In the genomic region with DNA sequence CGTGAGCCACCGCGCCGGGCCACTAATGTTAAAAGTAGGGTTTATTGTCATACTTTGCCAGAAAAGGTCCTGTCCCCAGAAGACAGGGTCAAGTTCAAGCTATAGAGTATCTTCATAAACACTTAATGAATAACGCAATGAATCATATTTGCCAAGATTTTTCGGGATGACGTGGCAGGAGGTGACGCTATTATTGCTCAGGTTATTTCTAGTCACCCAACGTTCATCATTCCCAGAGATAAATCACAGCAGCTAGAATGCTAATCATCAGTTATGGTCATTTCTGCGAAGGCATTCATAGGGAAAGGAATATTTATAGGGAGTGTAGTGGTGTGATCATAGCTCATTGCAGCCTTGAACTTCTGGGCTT, we compare ENCODE assay signal across 26 cellular contexts. TPM values are rescaled to one million over a fixed set of nuclear protein-coding genes. Genes with fewer than 3 reads are reported as not detected.
DNase-seq lines count a peak whose midpoint lies in the region; ATAC-seq, FAIRE-seq and TF ChIP-seq lines count a peak whose summit lies in the region.
"Had no signal": no experiment of that assay in that cellular context is flagged by ENCODE, and none has a peak within 500 bp of the region (broad histone marks: within the 10 kb centered on the region; RNA-seq: fewer than 3 reads in every experiment).

No MANE protein-coding gene starts in this region.

- H3K9me3 ChIP-seq in HepG2 (ENCODE audit: low read length): no peaks in the 10 kb centered on the region
- H3K9me3 ChIP-seq in right lobe of liver: no peaks in the 10 kb centered on the region
- H3K9me3 ChIP-seq in Peyer's patch: no peaks in the 10 kb centered on the region
- H3K9me3 ChIP-seq: uterus had no signal

- no peak overlapping the region for H3K4me3 ChIP-seq in HepG2 (replicated peaks in 1 of 3; ENCODE audit: insufficient read depth in 1 of 3, low read depth in 2 of 3, low read length in 3 of 3)
- no peak overlapping the region for H3K4me3 ChIP-seq in right lobe of liver
- H3K4me3 ChIP-seq in Peyer's patch: peak overlapping the region in 2 of 4 donors; percentile 50 to 53
- H3K4me3 ChIP-seq: BLaER1, SK-N-MC, uterus had no signal

- H3K27me3 ChIP-seq in HepG2 (ENCODE audit: control insufficient read depth in 1 of 2, insufficient read depth in 2 of 2, low read length in 2 of 2): peaks cover 1 to 9% of the 10 kb centered on the region in 2 experiments; a peak in 2 of 5 replicates
- H3K27me3 ChIP-seq in right lobe of liver: no peaks in the 10 kb centered on the region
- no peaks in the 10 kb centered on the region for H3K27me3 ChIP-seq in Peyer's patch
- H3K27me3 ChIP-seq: BLaER1, uterus had no signal

- no peaks in the 10 kb centered on the region for H4K20me1 ChIP-seq in HepG2 (ENCODE audit: insufficient read depth, low read length)
- H4K20me1 ChIP-seq: BLaER1 had no signal

- CTCF ChIA-PET in HepG2 (lab: Yijun Ruan, JAX; ENCODE audit: low intra/inter-chr PET ratio, low total read pairs): no interaction called here

- intact Hi-C loops in HepG2 (cut with micrococcal nuclease; ENCODE audit: unreplicated experiment): no loop called here
- intact Hi-C loops in right lobe of liver (cut with DNase I): no loop called here

- no peaks in the 10 kb centered on the region for H3K36me3 ChIP-seq in HepG2 (replicated peaks in 1 of 2; ENCODE audit: control insufficient read depth in 1 of 2, insufficient read depth in 2 of 2, low read length in 2 of 2)
- H3K36me3 ChIP-seq in right lobe of liver: no peaks in the 10 kb centered on the region
- H3K36me3 ChIP-seq in Peyer's patch: no peaks in the 10 kb centered on the region
- H3K36me3 ChIP-seq: BLaER1, uterus had no signal

- H3K79me2 ChIP-seq in HepG2 (ENCODE audit: insufficient read depth, low read length): no peaks in the 10 kb centered on the region

- H3K4me2 ChIP-seq in HepG2 (ENCODE audit: low read depth, low read length): no peak overlapping the region
- H3K4me2 ChIP-seq: BLaER1 had no signal

- ATAC-seq in HepG2 (no peak), right lobe of liver (no peak), GM18511 (IDR thresholded peaks at IDR 0.05; ENCODE audit: unreplicated experiment) (no peak), HG02885 (IDR thresholded peaks at IDR 0.05; ENCODE audit: poor library complexity, unreplicated experiment) (no peak)
- ATAC-seq: activated CD4-positive, CD25-positive, alpha-beta regulatory T cell treated with anti-CD3 and anti-CD28 coated beads, Interleukin-2, amount 50 U/mL, for 24 hours; activated T-cell treated with anti-CD3 and anti-CD28 coated beads, Interleukin-2, amount 50 U/mL, for 72 hours; natural killer cell treated with Interleukin-12 subunit alpha and Interleukin-12 subunit beta and Interleukin-15 and Interleukin-18, amount 100 ng/mL, for 72 hours had no signal

- no peak for TF ChIP-seq RAD21 in HepG2 (CRISPR knock-in tag; IDR thresholded peaks at IDR 0.05)

- FAIRE-seq in HepG2 (lab: Jason Lieb, UNC): no peak
- no peak for FAIRE-seq in urothelium cell line (lab: Jason Lieb, UNC)
- FAIRE-seq: A204.1, GM19239 had no signal

- no peak for TF ChIP-seq POLR2A in HepG2 (IDR thresholded peaks at IDR 0.05; ENCODE audit: insufficient read depth in 1 of 2, low read depth in 2 of 2, low read length in 2 of 2)
- no peak for TF ChIP-seq POLR2A in right lobe of liver (IDR thresholded peaks at IDR 0.05)
- TF ChIP-seq POLR2A in Peyer's patch (IDR thresholded peaks at IDR 0.05): peak in 1 of 2 donors; percentile 82

- no peaks in the 10 kb centered on the region for H3K4me1 ChIP-seq in HepG2 (ENCODE audit: insufficient read depth, low read length)
- peaks cover 0 to 11% (median 4%) of the 10 kb centered on the region in 4 donors for H3K4me1 ChIP-seq in right lobe of liver
- peaks cover 0 to 10% (median 0%) of the 10 kb centered on the region in 4 donors for H3K4me1 ChIP-seq in Peyer's patch
- H3K4me1 ChIP-seq: BLaER1, uterus had no signal

- 72% methylated on average over 10 of the region's 10 CpGs for WGBS in HepG2 (ENCODE audit: low lambda C conversion rate)
- WGBS in right lobe of liver (ENCODE audit: insufficient coverage, low coverage, low lambda C conversion rate, missing lambda C conversion rate): 81% methylated on average over 6 of the region's 10 CpGs

- no peak for TF ChIP-seq EP300 in HepG2 (IDR thresholded peaks at IDR 0.05; ENCODE audit: low read depth in 2 of 2, low read length in 2 of 2)
- no peak for TF ChIP-seq EP300 in HepG2 (CRISPR knock-in tag; IDR thresholded peaks at IDR 0.05; ENCODE audit: borderline replicate concordance)

- H3K27ac ChIP-seq in HepG2 (ENCODE audit: extremely low read length, insufficient read depth, low read length): no peak overlapping the region
- no peak overlapping the region for H3K27ac ChIP-seq in right lobe of liver
- peak overlapping the region in 3 of 4 donors; percentile 43 to 86 (median 80) for H3K27ac ChIP-seq in Peyer's patch
- peak overlapping the region; percentile 71 for H3K27ac ChIP-seq in epithelial cell of prostate
- H3K27ac ChIP-seq: BLaER1, SK-N-MC, uterus had no signal

- POLR2A ChIA-PET in HepG2 (lab: Yijun Ruan, JAX): no interaction called here

- no peak overlapping the region for H2AFZ ChIP-seq in HepG2 (ENCODE audit: low read length)

- TF ChIP-seq CTCF in HepG2 (CRISPR knock-in tag; IDR thresholded peaks at IDR 0.05): no peak
- no peak for TF ChIP-seq CTCF in right lobe of liver (IDR thresholded peaks at IDR 0.05)
- TF ChIP-seq CTCF in Peyer's patch (IDR thresholded peaks at IDR 0.05): no peak

- DNase-seq in HepG2 (ENCODE audit: low spot score) (no peak), right lobe of liver (no peak), Peyer's patch (peak in 1 of 3 donors; percentile 79), epithelial cell of prostate (ENCODE audit: low read depth, low spot score) (peak; percentile 68), urothelium cell line (ENCODE audit: low spot score) (peak; percentile 62)
- DNase-seq in stimulated activated CD4-positive, alpha-beta T cell treated with anti-CD3 and anti-CD28 coated beads, Interleukin-2, amount 100 ng/mL, for 48 hours: no peak
- DNase-seq: activated T-cell treated with anti-CD3 and anti-CD28 coated beads, Interleukin-2, amount 50 U/mL, for 72 hours; foreskin melanocyte; GDM1; GOT3; mesenchymal stem cell; MM.1S; NCI-H187 treated with DMSO at 0.1 percent for 48 hours; posterior cingulate gyrus; stimulated activated CD4-positive, alpha-beta T cell treated with anti-CD3 and anti-CD28 coated beads, Interleukin-4, amount 100 ng/mL, for 24 hours; uterus had no signal

- H3K9ac ChIP-seq in HepG2 (ENCODE audit: insufficient read depth, low read depth, low read length): no peak overlapping the region
- H3K9ac ChIP-seq: BLaER1 had no signal

- in situ Hi-C loops in HepG2 (cut with HindIII; ENCODE audit: extremely low pct_ligation_motif_present, low pct_unique_long_range_greater_than_20kb): no loop called here

- BruUV-seq in HepG2 (replicated peaks; lab: Mats Ljungman, UMichigan): no TSS peak

TF ChIP-seq in HepG2, 621 proteins besides CTCF, POLR2A, EP300 and RAD21:
- TF ChIP-seq HNRNPK (IDR thresholded peaks at IDR 0.05; ENCODE audit: low read depth, low read length, poor library complexity, severe bottlenecking): no peak
- no peak for TF ChIP-seq SOX6 (IDR thresholded peaks at IDR 0.05)
- TF ChIP-seq SOX6 (CRISPR knock-in tag; IDR thresholded peaks at IDR 0.05): no peak
- 0 out of 2 replicates have a peak, but pooled peaks have one; percentile 39 for TF ChIP-seq CREB1 (IDR thresholded peaks at IDR 0.05)
- TF ChIP-seq CREB1 (CRISPR knock-in tag; IDR thresholded peaks at IDR 0.05): no peak

RNA-seq across cellular contexts. Expression of a gene that starts 2.0 kb away (rescaled TPM):
- 0.09 and 0.34 TPM in 2 replicates for total RNA-seq in HepG2 (2016; rRNA removed; fragmentation: Illumina TruSeq; extraction: Trizol)
- total RNA-seq in HepG2 (2016; cell fraction: cytosol; rRNA removed; fragmentation: Illumina TruSeq; extraction: Trizol; ENCODE audit: low read depth): 0.30 TPM in 1 of 2 replicates, not detected in the other
- total RNA-seq in HepG2 (2016; cell fraction: insoluble cytoplasmic fraction; rRNA removed; fragmentation: Illumina TruSeq; extraction: Trizol): not detected in 2 replicates
- total RNA-seq in HepG2 (2016; cell fraction: membrane; rRNA removed; fragmentation: Illumina TruSeq; extraction: Trizol): 0.09 and 0.10 TPM in 2 replicates
- not detected in 2 replicates for total RNA-seq in HepG2 (2016; cell fraction: nucleus; rRNA removed; fragmentation: Illumina TruSeq; extraction: Trizol)
- polyA plus RNA-seq in HepG2 (2011; rRNA removed): 0.41 and 0.63 TPM in 2 replicates
- 0.35 and 0.49 TPM in 2 replicates for polyA plus RNA-seq in HepG2 (2011; cell fraction: cytosol; rRNA removed)
- 0.21 TPM in 1 of 2 replicates, not detected in the other for polyA plus RNA-seq in HepG2 (2011; cell fraction: nucleus; rRNA removed)
- polyA plus RNA-seq in HepG2 (2012): 0.25 and 0.96 TPM in 2 replicates
- 0.17 and 0.26 TPM in 2 replicates for polyA plus RNA-seq in HepG2 (2016; cell fraction: cytosol; fragmentation: Illumina TruSeq; extraction: Trizol; ENCODE audit: low read depth)
- polyA plus RNA-seq in HepG2 (2016; cell fraction: insoluble cytoplasmic fraction; fragmentation: Illumina TruSeq; extraction: Trizol; ENCODE audit: low read depth): not detected in 2 replicates
- polyA plus RNA-seq in HepG2 (2016; cell fraction: membrane; fragmentation: Illumina TruSeq; extraction: Trizol; ENCODE audit: low read depth): 0.24 and 0.28 TPM in 2 replicates
- not detected in 2 replicates for polyA plus RNA-seq in HepG2 (2016; cell fraction: nucleus; fragmentation: Illumina TruSeq; extraction: Trizol; ENCODE audit: insufficient read depth, low read depth)
- polyA minus RNA-seq in HepG2 (2011; rRNA and poly(A)+ RNA removed; ENCODE audit: low replicate concordance): 0.32 and 20.8 TPM in 2 replicates
- 0.20 TPM in 1 of 2 replicates, not detected in the other for polyA minus RNA-seq in HepG2 (2011; cell fraction: cytosol; rRNA and poly(A)+ RNA removed)
- 0.99 TPM in 1 of 2 replicates, not detected in the other for polyA minus RNA-seq in HepG2 (2011; cell fraction: nucleus; rRNA and poly(A)+ RNA removed)
- total RNA-seq in right lobe of liver: 1 to 10 TPM in 2 of 6 experiments, under 1 TPM in 3, not detected in 1; 0.43 to 3.4 (median 0.93) TPM
- 100 to 1,000 TPM in 3 of 4 donors, 10 to 100 TPM in 1; 26.4 to 218 (median 175) TPM for total RNA-seq in Peyer's patch
- total RNA-seq: activated CD8-positive, alpha-beta memory T cell treated with anti-CD3 and anti-CD28 coated beads for 36 hours; activated T-cell treated with anti-CD3 and anti-CD28 coated beads, Interleukin-2, amount 50 U/mL, for 72 hours; natural killer cell treated with Interleukin-12 subunit alpha and Interleukin-12 subunit beta and Interleukin-15 and Interleukin-18, amount 100 ng/mL, for 72 hours; skeletal muscle tissue had no signal

Comparison
In these comparisons a context has a peak if more than half of its experiments do, and no peak if none do; other contexts are left out.
1. DNase-seq: peak in epithelial cell of prostate (single experiment) and urothelium cell line (single experiment); none in HepG2 (single experiment), right lobe of liver (0 of 3) and stimulated activated CD4-positive, alpha-beta T cell treated with anti-CD3 and anti-CD28 coated beads, Interleukin-2, amount 100 ng/mL, for 48 hours (0 of 2).
2. H3K27ac ChIP-seq: peak in Peyer's patch (3 of 4) and epithelial cell of prostate (single experiment); none in HepG2 (single experiment) and right lobe of liver (0 of 3).
3. RNA of a gene that starts 2.0 kb away (total RNA-seq): 26.4 to 218 TPM in Peyer's patch; 0.43 to 3.4 TPM in right lobe of liver and 0.09 to 0.34 TPM in HepG2; every median in the first group is over 4 times any median in the second.